Comparison of ENCODE assay signal across 25 cellular contexts in the genomic region with DNA sequence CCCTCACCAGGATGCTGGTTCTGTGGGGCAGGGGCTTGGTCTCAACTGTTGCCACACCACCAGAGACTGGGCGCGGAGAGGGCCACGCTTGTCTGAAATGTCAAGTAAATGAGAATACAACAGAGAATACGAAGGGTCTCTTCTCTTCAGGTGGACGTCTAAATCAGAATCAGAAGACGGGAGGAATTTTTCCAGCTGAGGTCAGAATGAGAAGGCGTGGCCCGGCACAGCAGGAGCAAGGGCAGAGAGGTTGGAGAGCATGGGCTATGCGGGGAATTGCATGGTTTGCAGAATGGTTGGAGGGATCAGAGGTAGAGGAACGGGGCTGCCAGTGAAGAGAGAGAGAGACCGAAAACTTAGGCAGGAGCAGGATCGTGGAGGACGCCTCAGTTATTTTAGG.
"Had no signal": no experiment of that assay in that cellular context is flagged by ENCODE, and none has a peak within 500 bp of the region (broad histone marks: within the 10 kb centered on the region; RNA-seq: fewer than 3 reads in every experiment).

No MANE protein-coding gene starts in this region.

- H3K4me3 Mint-ChIP-seq: activated CD8-positive, alpha-beta memory T cell treated with anti-CD3 and anti-CD28 coated beads, Interleukin-2, amount 10 ng/mL, durations not matched to agents 7 days and 5 days; activated CD8-positive, alpha-beta T cell treated with anti-CD3 and anti-CD28 coated beads, Interleukin-2, amount 10 ng/mL, durations not matched to agents 7 days and 5 days; activated naive CD8-positive, alpha-beta T cell; brain; mesothelial cell of epicardium; stimulated activated naive CD8-positive, alpha-beta T cell treated with anti-CD3 and anti-CD28 coated beads, Interleukin-15, amount 100 ng/mL, for 72 hours; T-helper 17 cell had no signal

- H3K36me3 Mint-ChIP-seq: activated naive CD8-positive, alpha-beta T cell; mesothelial cell of epicardium had no signal

- H3K27ac Mint-ChIP-seq: activated CD8-positive, alpha-beta memory T cell treated with anti-CD3 and anti-CD28 coated beads, Interleukin-2, amount 10 ng/mL, durations not matched to agents 7 days and 5 days; activated CD8-positive, alpha-beta T cell treated with anti-CD3 and anti-CD28 coated beads, Interleukin-2, amount 10 ng/mL, durations not matched to agents 7 days and 5 days; activated naive CD8-positive, alpha-beta T cell; brain; mesothelial cell of epicardium; naive thymus-derived CD4-positive, alpha-beta T cell; stimulated activated naive CD8-positive, alpha-beta T cell treated with anti-CD3 and anti-CD28 coated beads, Interleukin-15, amount 100 ng/mL, for 72 hours; T-helper 17 cell had no signal

- ATAC-seq: activated CD8-positive, alpha-beta memory T cell treated with anti-CD3 and anti-CD28 coated beads, Interleukin-2, amount 10 ng/mL, durations not matched to agents 7 days and 5 days; activated CD8-positive, alpha-beta T cell treated with anti-CD3 and anti-CD28 coated beads, Interleukin-2, amount 10 ng/mL, durations not matched to agents 7 days and 5 days; esophagus mucosa; foreskin keratinocyte; heart left ventricle; naive thymus-derived CD4-positive, alpha-beta T cell; right lobe of liver; stimulated activated naive CD8-positive, alpha-beta T cell treated with anti-CD3 and anti-CD28 coated beads, Interleukin-15, amount 100 ng/mL, for 72 hours; T-helper 17 cell; upper lobe of right lung had no signal

- DNase-seq: activated CD4-positive, alpha-beta T cell treated with anti-CD3 and anti-CD28 coated beads for 1 hour; activated CD4-positive, alpha-beta T cell treated with anti-CD3 and anti-CD28 coated beads, Interleukin-2, amount 50 U/mL, for 1 hour; activated CD8-positive, alpha-beta memory T cell treated with anti-CD3 and anti-CD28 coated beads, Interleukin-2, amount 10 ng/mL, durations not matched to agents 7 days and 5 days; activated CD8-positive, alpha-beta T cell treated with anti-CD3 and anti-CD28 coated beads, Interleukin-2, amount 10 ng/mL, durations not matched to agents 7 days and 5 days; activated effector memory CD4-positive, alpha-beta T cell treated with Interleukin-2 at 50 U/mL for 16 hours; activated naive CD4-positive, alpha-beta T cell treated with Interleukin-2 at 50 U/mL for 16 hours; activated T-cell treated with anti-CD3 and anti-CD28 coated beads, Interleukin-2, amount 50 U/mL, for 48 hours; cerebellar nuclear complex; colonic mucosa; foreskin keratinocyte; heart left ventricle; hypothalamus; naive thymus-derived CD4-positive, alpha-beta T cell; right lobe of liver; stimulated activated CD4-positive, alpha-beta T cell treated with anti-CD3 and anti-CD28 coated beads, Interleukin-2, amount 100 ng/mL, for 48 hours; stimulated activated naive CD8-positive, alpha-beta T cell treated with anti-CD3 and anti-CD28 coated beads, Interleukin-15, amount 100 ng/mL, for 72 hours; substantia nigra; T-helper 17 cell; T1000; thyroid gland; upper lobe of right lung had no signal
